In the genomic region with DNA sequence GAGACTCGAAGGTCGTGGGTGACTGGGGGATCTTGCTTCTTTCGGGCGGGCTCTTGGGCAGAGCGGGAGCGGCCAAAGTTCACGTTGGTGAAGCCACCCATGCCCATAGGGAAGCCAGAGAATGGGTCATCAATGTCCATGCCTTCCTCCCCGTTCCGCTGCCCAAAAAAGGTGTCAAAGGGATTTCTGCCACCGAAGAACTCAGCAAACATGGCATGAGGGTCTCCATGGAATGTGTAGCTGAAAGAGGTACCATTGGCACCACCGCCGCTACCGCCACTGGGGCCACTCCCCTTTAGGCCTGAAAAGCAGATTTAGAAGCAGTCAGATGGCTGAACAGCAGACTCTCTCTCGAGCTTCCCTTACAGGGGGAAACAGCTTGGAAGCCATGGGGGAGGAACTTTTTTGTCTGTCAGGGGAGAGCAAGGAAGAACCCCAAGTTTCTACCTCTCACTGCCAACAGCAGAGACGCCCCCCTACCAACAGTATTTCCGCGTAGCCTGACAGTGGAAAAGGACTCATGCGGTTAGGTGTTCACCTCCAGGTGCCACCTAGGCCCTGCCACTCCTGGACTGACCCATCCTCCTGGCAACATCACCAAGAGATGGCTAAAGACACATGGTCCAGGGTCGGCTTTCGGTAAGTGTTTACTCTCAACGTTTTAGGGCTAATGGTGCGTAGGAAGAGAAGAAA, we compare ENCODE assay signal across 8 cellular contexts. TPM values are rescaled to one million over a fixed set of nuclear protein-coding genes. Genes with fewer than 3 reads are reported as not detected.
DNase-seq lines count a peak whose midpoint lies in the region; ATAC-seq and TF ChIP-seq lines count a peak whose summit lies in the region.

No MANE protein-coding gene starts in this region.

- H3K4me3 ChIP-seq in heart right ventricle (peak overlapping the region; percentile 65 to 99 (median 92)), left lung (peak overlapping the region; percentile 83 to 97), thyroid gland (replicated peaks in 1 of 3) (peak overlapping the region in 2 of 3 donors; percentile 92 to 99)

- DNase-seq in heart right ventricle, result no peak
- DNase-seq in Right ventricle myocardium superior, result no peak
- no peak for DNase-seq in left lung
- DNase-seq in thyroid gland, result no peak
- DNase-seq in putamen (ENCODE audit: low spot score), result no peak
- no peak for DNase-seq in NCI-H524 (lab: John Stamatoyannopoulos, UW)
- DNase-seq in SHP77 treated with DMSO at 0.1 percent for 48 hours (lab: John Stamatoyannopoulos, UW), result no peak

- H3K9me3 ChIP-seq in heart right ventricle, result no peaks in the 10 kb centered on the region
- H3K9me3 ChIP-seq in left lung, result no peaks in the 10 kb centered on the region
- H3K9me3 ChIP-seq in thyroid gland, result no peaks in the 10 kb centered on the region

- ATAC-seq in heart right ventricle, result no peak
- no peak for ATAC-seq in Right ventricle myocardium superior (ENCODE audit: poor library complexity)
- no peak for ATAC-seq in left lung

- no peak for TF ChIP-seq POLR2A in thyroid gland (IDR thresholded peaks at IDR 0.05)

- 19 to 24% methylated on average over 22 of the region's 22 CpGs for WGBS in heart right ventricle, 2 donors
- WGBS in adipose tissue, 3 donors, result 23 to 28% (median 23%) methylated on average over 22 of the region's 22 CpGs
- 18 to 31% methylated on average over 16 to 22 of the region's 22 CpGs for WGBS in thyroid gland, 2 donors

- H3K4me1 ChIP-seq in heart right ventricle, result peaks cover 15 to 55% (median 42%) of the 10 kb centered on the region in 9 donors
- H3K4me1 ChIP-seq in left lung, result peaks cover 11 to 59% of the 10 kb centered on the region in 2 donors
- peaks cover 19 to 34% of the 10 kb centered on the region in 2 donors for H3K4me1 ChIP-seq in thyroid gland

- no peak for TF ChIP-seq CTCF in heart right ventricle (IDR thresholded peaks at IDR 0.05)
- TF ChIP-seq CTCF in left lung (IDR thresholded peaks at IDR 0.05), result no peak
- TF ChIP-seq CTCF in thyroid gland (IDR thresholded peaks at IDR 0.05), result no peak

- H3K27ac ChIP-seq in heart right ventricle, result peak overlapping the region; percentile 96 to 100 (median 100)
- H3K27ac ChIP-seq in adipose tissue (ENCODE audit: low read depth, low read length), result peak overlapping the region; percentile 99
- H3K27ac ChIP-seq in left lung, result peak overlapping the region; percentile 99 to 100
- H3K27ac ChIP-seq in thyroid gland, result peak overlapping the region; percentile 99 to 100 (median 100)

- intact Hi-C loops in heart right ventricle (cut with DNase I) (loop anchor here in 1 of 10 donors (2.0 kb wide), 1 partner anchor 20 kb away; a partner anchor contains a TSS), Right ventricle myocardium superior (cut with DNase I) (no loop called here), left lung (cut with DNase I) (no loop called here), thyroid gland (cut with DNase I) (no loop called here)

- H3K27me3 ChIP-seq in heart right ventricle (no peaks in the 10 kb centered on the region), left lung (no peaks in the 10 kb centered on the region), thyroid gland (no peaks in the 10 kb centered on the region)

- H3K36me3 ChIP-seq in heart right ventricle, result peaks cover 0 to 39% (median 23%) of the 10 kb centered on the region in 9 donors
- peaks cover 5 to 36% of the 10 kb centered on the region in 2 donors for H3K36me3 ChIP-seq in left lung
- H3K36me3 ChIP-seq in thyroid gland, result peaks cover 17 to 23% of the 10 kb centered on the region in 2 donors

RNA-seq across cellular contexts. Expression of a gene that starts 1.3 kb away (rescaled TPM):
- total RNA-seq in heart right ventricle (10 to 100 TPM; 40.3 to 99.0 (median 46.4) TPM), Right ventricle myocardium superior (43.0 TPM), left lung (100 to 1,000 TPM; 107 to 110 TPM), thyroid gland (10 to 100 TPM; 49.1 to 61.1 (median 55.3) TPM)
- polyA plus RNA-seq in heart right ventricle (10 to 100 TPM; 23.6 to 44.2 TPM), adipose tissue (100 to 1,000 TPM in 2 of 3 donors, 10 to 100 TPM in 1; 31.4 to 285 (median 166) TPM)

RNA-seq across cellular contexts. Expression of a gene that starts 12.5 kb away (rescaled TPM):
- total RNA-seq in heart right ventricle, result 10 to 100 TPM; 61.4 to 99.6 (median 73.1) TPM
- polyA plus RNA-seq in heart right ventricle, result 100 to 1,000 TPM in 1 of 2 donors, 10 to 100 TPM in 1; 88.7 to 194 TPM
- 73.8 TPM for total RNA-seq in Right ventricle myocardium superior
- 100 to 1,000 TPM in 2 of 3 donors, 10 to 100 TPM in 1; 82.2 to 242 (median 129) TPM for polyA plus RNA-seq in adipose tissue
- 100 to 1,000 TPM; 119 to 122 TPM for total RNA-seq in left lung
- total RNA-seq in thyroid gland, result 100 to 1,000 TPM in 2 of 4 donors, 10 to 100 TPM in 2; 75.5 to 126 (median 99.0) TPM

RNA-seq across cellular contexts. Expression of a gene that starts 21.0 kb away (rescaled TPM):
- 10 to 100 TPM; 41.6 to 51.5 (median 45.8) TPM for total RNA-seq in heart right ventricle
- 10 to 100 TPM; 57.3 to 84.1 TPM for polyA plus RNA-seq in heart right ventricle
- total RNA-seq in Right ventricle myocardium superior, result 48.9 TPM
- polyA plus RNA-seq in adipose tissue, result 10 to 100 TPM; 34.6 to 80.5 (median 53.6) TPM
- 100 to 1,000 TPM; 120 to 154 TPM for total RNA-seq in left lung
- 10 to 100 TPM; 34.7 to 93.7 (median 55.4) TPM for total RNA-seq in thyroid gland

RNA-seq across cellular contexts. Expression of a gene that starts 41.7 kb away (rescaled TPM):
- total RNA-seq in heart right ventricle, result under 1 TPM in 1 of 10 donors, not detected in 9; 0.17 TPM
- polyA plus RNA-seq in heart right ventricle, result under 1 TPM in 1 of 2 donors, not detected in 1; 0.16 TPM
- not detected for total RNA-seq in Right ventricle myocardium superior
- polyA plus RNA-seq in adipose tissue, result 1 to 10 TPM in 1 of 3 donors, under 1 TPM in 1, not detected in 1; 0.18 to 1.9 TPM
- 1 to 10 TPM in 1 of 2 donors, under 1 TPM in 1; 0.76 to 3.6 TPM for total RNA-seq in left lung
- 1 to 10 TPM in 1 of 4 donors, not detected in 3; 1.5 TPM for total RNA-seq in thyroid gland

RNA-seq across cellular contexts. Expression of a gene that starts 55.0 kb away (rescaled TPM):
- 100 to 1,000 TPM; 347 to 525 (median 467) TPM for total RNA-seq in heart right ventricle
- polyA plus RNA-seq in heart right ventricle, result 1,000 to 10,000 TPM; 1,131 to 1,673 TPM
- 533 TPM for total RNA-seq in Right ventricle myocardium superior
- polyA plus RNA-seq in adipose tissue, result 100 to 1,000 TPM; 321 to 644 (median 417) TPM
- total RNA-seq in left lung, result 100 to 1,000 TPM; 112 to 125 TPM
- 100 to 1,000 TPM; 208 to 584 (median 422) TPM for total RNA-seq in thyroid gland
